In genomic region chr5:171941275-171941674, GRCh38 we compare ENCODE assay signal across 8 cellular contexts.
DNase-seq lines count a peak whose midpoint lies in the region; ATAC-seq and TF ChIP-seq lines count a peak whose summit lies in the region.
"Not testable (repeated sequence)": the region's sequence is repeated elsewhere in the genome, so short reads cannot be mapped to it uniquely, and the experiment has no call there.

No MANE protein-coding gene starts in this region.

- H3K9me3 Mint-ChIP-seq in CD8-positive, alpha-beta T cell; activated T-cell treated with anti-CD3 and anti-CD28 coated beads, Interleukin-2, amount 50 U/mL, for 24 hours; effector memory CD8-positive, alpha-beta T cell; nephron progenitor cell: not testable (repeated sequence)

- not testable (repeated sequence) for H3K27ac ChIP-seq in CD8-positive, alpha-beta T cell (ENCODE audit: low read depth, low read length)

- not testable (repeated sequence) for H3K4me3 Mint-ChIP-seq in CD8-positive, alpha-beta T cell; activated T-cell treated with anti-CD3 and anti-CD28 coated beads, Interleukin-2, amount 50 U/mL, for 24 hours; nephron progenitor cell
- peak overlapping the region in 1 of 2 donors; percentile 47 for H3K4me3 Mint-ChIP-seq in effector memory CD8-positive, alpha-beta T cell

- not testable (repeated sequence) for H3K36me3 Mint-ChIP-seq in CD8-positive, alpha-beta T cell; effector memory CD8-positive, alpha-beta T cell (ENCODE audit: insufficient read depth)
- H3K36me3 Mint-ChIP-seq in activated T-cell treated with anti-CD3 and anti-CD28 coated beads, Interleukin-2, amount 50 U/mL, for 24 hours (ENCODE audit: low read depth): peaks cover 25% of the 10 kb centered on the region
- H3K36me3 Mint-ChIP-seq in nephron progenitor cell (ENCODE audit: low read depth): peaks cover 28% of the 10 kb centered on the region

- H3K27me3 Mint-ChIP-seq in CD8-positive, alpha-beta T cell (ENCODE audit: low read depth); activated T-cell treated with anti-CD3 and anti-CD28 coated beads, Interleukin-2, amount 50 U/mL, for 24 hours; effector memory CD8-positive, alpha-beta T cell; nephron progenitor cell (ENCODE audit: low read depth, poor library complexity): not testable (repeated sequence)

- intact Hi-C loops in CD8-positive, alpha-beta T cell (cut with DNase I, micrococcal nuclease): not testable (repeated sequence)

- H3K36me3 ChIP-seq in CD8-positive, alpha-beta T cell (ENCODE audit: insufficient read depth, low read length): not testable (repeated sequence)

- H3K27me3 ChIP-seq in CD8-positive, alpha-beta T cell (ENCODE audit: insufficient read depth, low read length): not testable (repeated sequence)

- ATAC-seq in CD8-positive, alpha-beta T cell: not testable (repeated sequence)
- ATAC-seq in GM18868 (IDR thresholded peaks at IDR 0.05; ENCODE audit: unreplicated experiment): peak; percentile 58
- ATAC-seq in GM21528 (IDR thresholded peaks at IDR 0.05; ENCODE audit: low FRiP score, unreplicated experiment): peak; percentile 57
- ATAC-seq in HG02938 (IDR thresholded peaks at IDR 0.05; ENCODE audit: unreplicated experiment): peak; percentile 64
- peak; percentile 55 for ATAC-seq in HG03520 (IDR thresholded peaks at IDR 0.05; ENCODE audit: unreplicated experiment)
- peak; percentile 53 for ATAC-seq in effector memory CD8-positive, alpha-beta T cell (replicated peaks)

- H3K9me3 ChIP-seq in CD8-positive, alpha-beta T cell (ENCODE audit: low read length): not testable (repeated sequence)

- POLR2A ChIA-PET in CD8-positive, alpha-beta T cell (lab: Charles Lee): interaction anchor here (1.2 kb wide), 1 partner anchor 20 kb away, joined by 4 read pairs; no protein-coding TSS in a partner anchor

- DNase-seq in CD8-positive, alpha-beta T cell; activated T-cell treated with anti-CD3 and anti-CD28 coated beads, Interleukin-2, amount 50 U/mL, for 24 hours; effector memory CD8-positive, alpha-beta T cell; nephron progenitor cell: not testable (repeated sequence)

- not testable (repeated sequence) for H3K4me3 ChIP-seq in CD8-positive, alpha-beta T cell (ENCODE audit: low read depth, low read length)

- TF ChIP-seq CTCF in CD8-positive, alpha-beta T cell (IDR thresholded peaks at IDR 0.05); nephron progenitor cell (IDR thresholded peaks at IDR 0.05): not testable (repeated sequence)

- H3K4me1 Mint-ChIP-seq in CD8-positive, alpha-beta T cell (ENCODE audit: low read depth): peaks cover 54% of the 10 kb centered on the region
- peaks cover 64% of the 10 kb centered on the region for H3K4me1 Mint-ChIP-seq in activated T-cell treated with anti-CD3 and anti-CD28 coated beads, Interleukin-2, amount 50 U/mL, for 24 hours (ENCODE audit: low read depth)
- H3K4me1 Mint-ChIP-seq in effector memory CD8-positive, alpha-beta T cell (ENCODE audit: low read depth in 2 of 2): peaks cover 27 to 56% of the 10 kb centered on the region in 2 donors
- not testable (repeated sequence) for H3K4me1 Mint-ChIP-seq in nephron progenitor cell

- CTCF ChIA-PET in CD8-positive, alpha-beta T cell (lab: Charles Lee): not testable (repeated sequence)

- H3K4me1 ChIP-seq in CD8-positive, alpha-beta T cell (ENCODE audit: insufficient read depth, low read length): not testable (repeated sequence)

- peak overlapping the region; percentile 60 for H3K27ac Mint-ChIP-seq in CD8-positive, alpha-beta T cell
- H3K27ac Mint-ChIP-seq in activated T-cell treated with anti-CD3 and anti-CD28 coated beads, Interleukin-2, amount 50 U/mL, for 24 hours: peak overlapping the region; percentile 76
- H3K27ac Mint-ChIP-seq in effector memory CD8-positive, alpha-beta T cell: peak overlapping the region in 1 of 2 donors; percentile 18
- peak overlapping the region; percentile 52 for H3K27ac Mint-ChIP-seq in nephron progenitor cell
